Comparison of ENCODE assay signal across 9 cellular contexts in the genomic region with DNA sequence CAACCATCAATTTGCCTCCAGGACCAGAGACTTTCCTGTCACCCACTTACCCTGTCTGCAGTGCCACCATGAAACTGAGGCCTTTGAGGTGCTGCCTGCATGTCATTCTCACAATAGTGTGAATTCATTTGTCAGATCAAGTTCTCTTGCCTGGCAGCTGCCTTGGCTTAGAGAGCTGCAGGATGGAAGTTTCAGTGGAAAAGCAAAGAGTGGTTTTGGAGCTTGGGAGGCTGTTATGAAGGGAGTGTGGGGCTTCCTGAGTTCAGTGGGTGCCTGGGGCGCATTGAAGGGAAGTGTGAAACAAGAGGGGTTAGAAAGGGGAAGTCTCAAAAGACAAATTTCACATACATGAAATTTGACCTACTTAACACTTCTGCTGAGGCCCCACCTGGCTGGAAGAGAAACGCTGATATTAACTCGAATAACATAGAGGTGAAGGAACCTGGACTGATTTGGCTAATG. TPM values are rescaled to one million over a fixed set of nuclear protein-coding genes. Genes with fewer than 3 reads are reported as not detected.
A peak's percentile ranks its signal among the peaks of the same experiment; 100 is the strongest.
DNase-seq lines count a peak whose midpoint lies in the region; ATAC-seq, FAIRE-seq and TF ChIP-seq lines count a peak whose summit lies in the region.
"Had no signal": no experiment of that assay in that cellular context is flagged by ENCODE, and none has a peak within 500 bp of the region (broad histone marks: within the 10 kb centered on the region; RNA-seq: fewer than 3 reads in every experiment).

No MANE protein-coding gene starts in this region.

- in situ Hi-C loops in GM13976 (cut with MboI; ENCODE audit: low sequenced_read_pairs, unreplicated experiment): no loop called here

- TF ChIP-seq EP300 in sigmoid colon (IDR thresholded peaks at IDR 0.05): no peak

- H3K36me3 ChIP-seq in sigmoid colon: no peaks in the 10 kb centered on the region
- H3K36me3 ChIP-seq: pancreas had no signal

- TF ChIP-seq CTCF in GM13976 (IDR thresholded peaks at IDR 0.05; ENCODE audit: borderline replicate concordance, control extremely low read depth, extremely low read depth, insufficient read depth, missing control alignments) (no peak), sigmoid colon (IDR thresholded peaks at IDR 0.05) (no peak)

- H3K9me3 ChIP-seq in sigmoid colon: no peaks in the 10 kb centered on the region
- H3K9me3 ChIP-seq: pancreas had no signal

- WGBS in sigmoid colon, 2 donors: 54 to 76% methylated on average over 3 of the region's 3 CpGs

- ATAC-seq in GM21515 (IDR thresholded peaks at IDR 0.05; ENCODE audit: unreplicated experiment): peak; percentile 39
- peak; percentile 12 for ATAC-seq in esophagus mucosa
- ATAC-seq: pancreas had no signal

- no peak for TF ChIP-seq POLR2A in sigmoid colon (IDR thresholded peaks at IDR 0.05)

- H3K27me3 ChIP-seq in sigmoid colon: no peaks in the 10 kb centered on the region
- H3K27me3 ChIP-seq: pancreas had no signal

- peaks cover 0 to 31% (median 25%) of the 10 kb centered on the region in 4 donors for H3K4me1 ChIP-seq in sigmoid colon

- no peak overlapping the region for H3K4me3 ChIP-seq in sigmoid colon
- H3K4me3 ChIP-seq: pancreas had no signal

- no peak for FAIRE-seq in urothelium cell line (lab: Jason Lieb, UNC)
- FAIRE-seq: pancreas had no signal

- DNase-seq in GM13976 (ENCODE audit: low spot score) (peak; percentile 54), MV-4-11 (lab: John Stamatoyannopoulos, UW) (peak; percentile 69), urothelium cell line (ENCODE audit: low spot score) (no peak), NCI-H2196 treated with DMSO at 0.1 percent for 48 hours (lab: John Stamatoyannopoulos, UW; ENCODE audit: unreplicated experiment) (no peak), sigmoid colon (no peak), RKO (ENCODE audit: low spot score) (no peak)
- DNase-seq: pancreas had no signal

- intact Hi-C loops in sigmoid colon (cut with DNase I): loop anchor here (10.0 kb wide), 1 partner anchor 1791 kb away; a partner anchor contains a TSS

- peak overlapping the region in 1 of 4 donors; percentile 86 for H3K27ac ChIP-seq in sigmoid colon
- H3K27ac ChIP-seq: pancreas had no signal

RNA-seq across cellular contexts. Expression of a gene that starts 7.9 kb away (rescaled TPM):
- total RNA-seq in esophagus mucosa (4.0 TPM), sigmoid colon (10 to 100 TPM; 11.4 to 25.0 (median 22.2) TPM)
- 10 to 100 TPM in 1 of 3 donors, 1 to 10 TPM in 2; 4.2 to 51.8 (median 5.3) TPM for polyA plus RNA-seq in sigmoid colon

Comparison
In these comparisons a context has a peak if more than half of its experiments do, and no peak if none do; other contexts are left out.
1. DNase-seq: peak in GM13976 (single experiment) and MV-4-11 (single experiment); none in urothelium cell line (single experiment), NCI-H2196 treated with DMSO at 0.1 percent for 48 hours (single experiment), sigmoid colon (single experiment) and RKO (single experiment).